In the genomic region with DNA sequence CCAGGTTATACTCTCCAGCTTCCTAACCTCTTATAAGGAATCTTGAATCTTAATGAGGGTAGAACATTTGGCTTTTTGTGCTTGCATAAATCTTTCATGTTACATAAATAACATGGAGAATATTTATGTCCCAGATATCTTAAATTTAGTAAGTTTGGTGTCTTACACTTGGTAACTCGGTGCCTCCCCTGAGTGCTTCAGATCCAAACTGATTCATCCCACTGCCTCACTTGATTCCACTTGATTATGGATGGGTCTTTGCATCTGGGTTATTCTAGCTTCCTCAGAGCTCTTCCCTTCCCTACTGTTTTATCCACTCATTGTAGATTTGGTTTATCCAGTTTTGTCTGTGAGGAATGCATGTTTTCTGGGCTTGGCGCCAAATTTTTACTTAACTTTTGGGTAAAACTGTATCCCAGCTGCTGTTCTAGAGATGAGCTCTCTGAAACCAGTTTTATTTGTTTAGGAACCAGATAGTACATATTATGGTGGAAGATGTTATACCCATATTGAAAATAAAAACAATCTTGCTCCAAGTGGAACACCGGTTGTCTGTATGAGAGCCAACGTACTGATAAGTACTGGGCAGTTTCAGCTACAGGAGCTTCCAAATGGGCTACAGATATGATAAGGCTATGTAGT, we compare ENCODE assay signal across 16 cellular contexts. TPM values are rescaled to one million over a fixed set of nuclear protein-coding genes. Genes with fewer than 3 reads are reported as not detected.
DNase-seq lines count a peak whose midpoint lies in the region; ATAC-seq and FAIRE-seq lines count a peak whose summit lies in the region.
"Had no signal": no experiment of that assay in that cellular context is flagged by ENCODE, and none has a peak within 500 bp of the region (broad histone marks: within the 10 kb centered on the region; RNA-seq: fewer than 3 reads in every experiment).

No MANE protein-coding gene starts in this region.

- no peak overlapping the region for H3K18ac ChIP-seq in mesendoderm (ENCODE audit: low read length)

- H3K23ac ChIP-seq in mesendoderm (ENCODE audit: low read length) = no peak overlapping the region

- no peak overlapping the region for H3K9ac ChIP-seq in mesendoderm (ENCODE audit: low read length)

- H3K4me1 Mint-ChIP-seq in activated CD4-positive, alpha-beta memory T cell treated with anti-CD3 and anti-CD28 coated beads for 36 hours (ENCODE audit: low read depth) = peaks cover 9% of the 10 kb centered on the region
- H3K4me1 Mint-ChIP-seq: activated CD8-positive, alpha-beta memory T cell treated with anti-CD3 and anti-CD28 coated beads, Interleukin-2, amount 10 ng/mL, durations not matched to agents 7 days and 5 days had no signal

- peaks cover 5% of the 10 kb centered on the region for H3K79me1 ChIP-seq in mesendoderm (ENCODE audit: low read length)

- H3K27me3 ChIP-seq in mesendoderm (ENCODE audit: insufficient read depth, low read length, poor library complexity) = no peaks in the 10 kb centered on the region

- CTCF ChIA-PET in activated CD4-positive, alpha-beta memory T cell treated with anti-CD3 and anti-CD28 coated beads for 36 hours (lab: Charles Lee) = interaction anchor here (1.2 kb wide), 1 partner anchor 57 kb away, joined by 3 read pairs; no protein-coding TSS in a partner anchor

- no peak overlapping the region for H3K56ac ChIP-seq in mesendoderm (ENCODE audit: low read length)

- no peak overlapping the region for H3K27ac Mint-ChIP-seq in activated CD4-positive, alpha-beta memory T cell treated with anti-CD3 and anti-CD28 coated beads for 36 hours
- H3K27ac Mint-ChIP-seq: activated CD8-positive, alpha-beta memory T cell treated with anti-CD3 and anti-CD28 coated beads, Interleukin-2, amount 10 ng/mL, durations not matched to agents 7 days and 5 days; stimulated activated memory B cell treated with anti-CD40 and anti-IgM and Interleukin-4, amounts not matched to agents 10 μg/mL and 1 μg/mL and 100 μg/mL, for 72 hours; T-helper 1 cell treated with Interleukin-12 subunit alpha and Interleukin-12 subunit beta and Interleukin-4 antibody, amounts not matched to agents 30 μg/mL and 1 μg/mL, for 36 hours had no signal

- H3K4me1 ChIP-seq in mesendoderm (ENCODE audit: control insufficient read depth, low read depth, low read length) = no peaks in the 10 kb centered on the region

- H3K36me3 ChIP-seq in mesendoderm (ENCODE audit: control insufficient read depth, insufficient read depth, low read length) = peaks cover 1% of the 10 kb centered on the region

- H3K9me3 Mint-ChIP-seq in activated CD4-positive, alpha-beta memory T cell treated with anti-CD3 and anti-CD28 coated beads for 36 hours = no peaks in the 10 kb centered on the region
- H3K9me3 Mint-ChIP-seq: naive B cell; stimulated activated memory B cell treated with anti-CD40 and anti-IgM and Interleukin-4, amounts not matched to agents 10 μg/mL and 1 μg/mL and 100 μg/mL, for 72 hours; T-helper 1 cell treated with Interleukin-12 subunit alpha and Interleukin-12 subunit beta and Interleukin-4 antibody, amounts not matched to agents 30 μg/mL and 1 μg/mL, for 36 hours had no signal

- POLR2A ChIA-PET in activated CD4-positive, alpha-beta memory T cell treated with anti-CD3 and anti-CD28 coated beads for 36 hours (lab: Charles Lee) = no interaction called here

- no peak overlapping the region for H2AK5ac ChIP-seq in mesendoderm (ENCODE audit: low read length)

- H3K36me3 Mint-ChIP-seq in activated CD4-positive, alpha-beta memory T cell treated with anti-CD3 and anti-CD28 coated beads for 36 hours = peaks cover 5% of the 10 kb centered on the region

- no peak overlapping the region for H3K4ac ChIP-seq in mesendoderm (ENCODE audit: low read depth, low read length)

- DNase-seq in ELR (ENCODE audit: low read depth) (peak; percentile 12), NCI-H2196 (lab: John Stamatoyannopoulos, UW; ENCODE audit: unreplicated experiment) (peak; percentile 29), dermis blood vessel endothelial cell (peak; percentile 28), mucosa of gallbladder (ENCODE audit: low spot score) (peak; percentile 31), mesendoderm (no peak), HTR-8/SVneo (ENCODE audit: insufficient read length, low spot score) (no peak)
- DNase-seq in activated CD4-positive, alpha-beta memory T cell treated with anti-CD3 and anti-CD28 coated beads for 36 hours = no peak
- DNase-seq: activated CD8-positive, alpha-beta memory T cell treated with anti-CD3 and anti-CD28 coated beads, Interleukin-2, amount 10 ng/mL, durations not matched to agents 7 days and 5 days; central memory CD4-positive, alpha-beta T cell; hypothalamus; naive B cell; NCI-H524 treated with DMSO at 0.1 percent for 48 hours; stimulated activated CD4-positive, alpha-beta T cell treated with anti-CD3 and anti-CD28 coated beads, Interleukin-15, amount 100 ng/mL, for 24 hours had no signal

- no CpG with 5 or more reads among the region's 4 CpGs for WGBS in mesendoderm (ENCODE audit: extremely low coverage, insufficient coverage, low lambda C conversion rate)

- H3K4me2 ChIP-seq in mesendoderm (ENCODE audit: low read length) = no peak overlapping the region

- no peak overlapping the region for H2BK5ac ChIP-seq in mesendoderm (ENCODE audit: low read length)

- no peak overlapping the region for H4K5ac ChIP-seq in mesendoderm (ENCODE audit: low read length)

- no peaks in the 10 kb centered on the region for H3K27me3 Mint-ChIP-seq in activated CD4-positive, alpha-beta memory T cell treated with anti-CD3 and anti-CD28 coated beads for 36 hours
- H3K27me3 Mint-ChIP-seq: activated CD8-positive, alpha-beta memory T cell treated with anti-CD3 and anti-CD28 coated beads, Interleukin-2, amount 10 ng/mL, durations not matched to agents 7 days and 5 days; naive B cell; stimulated activated memory B cell treated with anti-CD40 and anti-IgM and Interleukin-4, amounts not matched to agents 10 μg/mL and 1 μg/mL and 100 μg/mL, for 72 hours had no signal

- no peak overlapping the region for H2BK120ac ChIP-seq in mesendoderm (ENCODE audit: low read depth, low read length)

- no peak overlapping the region for H3K4me3 Mint-ChIP-seq in activated CD4-positive, alpha-beta memory T cell treated with anti-CD3 and anti-CD28 coated beads for 36 hours
- H3K4me3 Mint-ChIP-seq: activated CD8-positive, alpha-beta memory T cell treated with anti-CD3 and anti-CD28 coated beads, Interleukin-2, amount 10 ng/mL, durations not matched to agents 7 days and 5 days; naive B cell; stimulated activated memory B cell treated with anti-CD40 and anti-IgM and Interleukin-4, amounts not matched to agents 10 μg/mL and 1 μg/mL and 100 μg/mL, for 72 hours; T-helper 1 cell treated with Interleukin-12 subunit alpha and Interleukin-12 subunit beta and Interleukin-4 antibody, amounts not matched to agents 30 μg/mL and 1 μg/mL, for 36 hours had no signal

- no peak overlapping the region for H2BK15ac ChIP-seq in mesendoderm (replicated peaks; ENCODE audit: low read depth)

- no peak overlapping the region for H3K4me3 ChIP-seq in mesendoderm (ENCODE audit: low read length)

- no peak overlapping the region for H3K27ac ChIP-seq in mesendoderm (ENCODE audit: low read depth, low read length)

- peaks cover 2% of the 10 kb centered on the region for H3K79me2 ChIP-seq in mesendoderm (ENCODE audit: control insufficient read depth, insufficient read depth, low read length)

- intact Hi-C loops in activated CD4-positive, alpha-beta memory T cell treated with anti-CD3 and anti-CD28 coated beads for 36 hours (cut with micrococcal nuclease) = no loop called here

- no peak for ATAC-seq in HG03196 (IDR thresholded peaks at IDR 0.05; ENCODE audit: unreplicated experiment)
- ATAC-seq: activated CD8-positive, alpha-beta memory T cell treated with anti-CD3 and anti-CD28 coated beads, Interleukin-2, amount 10 ng/mL, durations not matched to agents 7 days and 5 days; stimulated activated memory B cell treated with anti-CD40 and anti-IgM and Interleukin-4, amounts not matched to agents 10 μg/mL and 1 μg/mL and 100 μg/mL, for 72 hours had no signal

- no peak for FAIRE-seq in HTR-8/SVneo (lab: Jason Lieb, UNC)

- H4K8ac ChIP-seq in mesendoderm (ENCODE audit: low read depth, low read length) = no peak overlapping the region

RNA-seq across cellular contexts. Expression of a gene that starts 20.9 kb away (rescaled TPM):
- total RNA-seq in dermis blood vessel endothelial cell = 18.9 and 19.7 TPM in 2 replicates
- total RNA-seq in mucosa of gallbladder = 19.4 TPM
- total RNA-seq in activated CD4-positive, alpha-beta memory T cell treated with anti-CD3 and anti-CD28 coated beads for 36 hours = 10 to 100 TPM; 27.6 to 30.0 TPM
- 10.0 TPM for polyA plus RNA-seq in mesendoderm (2013, experiment 1 of 2)
- 9.9 TPM for polyA plus RNA-seq in mesendoderm (2013, experiment 2 of 2)

RNA-seq across cellular contexts. Expression of a gene that starts 59.6 kb away (rescaled TPM):
- total RNA-seq in dermis blood vessel endothelial cell (16.7 and 23.0 TPM in 2 replicates), mucosa of gallbladder (18.8 TPM)
- total RNA-seq in activated CD4-positive, alpha-beta memory T cell treated with anti-CD3 and anti-CD28 coated beads for 36 hours = 10 to 100 TPM; 36.6 TPM
- 16.3 TPM for polyA plus RNA-seq in mesendoderm (2013, experiment 1 of 2)
- polyA plus RNA-seq in mesendoderm (2013, experiment 2 of 2) = 15.6 TPM

Comparison
In these comparisons a context has a peak if more than half of its experiments do, and no peak if none do; other contexts are left out.
1. DNase-seq: peak in ELR (single experiment), NCI-H2196 (single experiment), dermis blood vessel endothelial cell (single experiment) and mucosa of gallbladder (single experiment); none in activated CD4-positive, alpha-beta memory T cell treated with anti-CD3 and anti-CD28 coated beads for 36 hours (single experiment), mesendoderm (single experiment) and HTR-8/SVneo (single experiment).